26 cellular contexts compared by ENCODE assay signal in genomic region chr12:26042645-26043044, GRCh38.
DNase-seq lines count a peak whose midpoint lies in the region; FAIRE-seq and TF ChIP-seq lines count a peak whose summit lies in the region.
"Had no signal": no experiment of that assay in that cellular context is flagged by ENCODE, and none has a peak within 500 bp of the region (broad histone marks: within the 10 kb centered on the region; RNA-seq: fewer than 3 reads in every experiment).

No MANE protein-coding gene starts in this region.

- no peak for TF ChIP-seq CTCF in HFFc6 (IDR thresholded peaks at IDR 0.05)
- no peak for TF ChIP-seq CTCF in brain (conservative IDR thresholded peaks at IDR 0.05)
- no peak for TF ChIP-seq CTCF in nephron (IDR thresholded peaks at IDR 0.05; ENCODE audit: unreplicated experiment in 3 of 3)

- H3K27ac Mint-ChIP-seq in HFFc6 (peak overlapping the region; percentile 10; the same call in 1 of the 2 replicates), brain (peak overlapping the region in 2 of 5 experiments; percentile 4 to 11), nephron (peak overlapping the region in 2 of 3 experiments; percentile 1 to 7)
- H3K27ac Mint-ChIP-seq: activated naive CD8-positive, alpha-beta T cell treated with anti-CD3 and anti-CD28 coated beads, Interleukin-2, amount 50 U/mL, for 24 hours; activated T-cell treated with anti-CD3 and anti-CD28 coated beads, Interleukin-2, amount 50 U/mL, for 72 hours; CD4-positive, alpha-beta memory T cell; natural killer cell; stimulated activated naive B cell treated with anti-CD40 and anti-IgM and Interleukin-4, amounts not matched to agents 10 μg/mL and 1 μg/mL and 100 μg/mL, for 72 hours; T-helper 17 cell had no signal

- no peak overlapping the region; the same call in 1 of the 2 replicates for H3K4me3 Mint-ChIP-seq in HFFc6
- peak overlapping the region in 3 of 5 experiments; percentile 0 to 60 (median 53) for H3K4me3 Mint-ChIP-seq in brain
- no peak overlapping the region for H3K4me3 Mint-ChIP-seq in nephron
- H3K4me3 Mint-ChIP-seq: activated naive CD8-positive, alpha-beta T cell treated with anti-CD3 and anti-CD28 coated beads, Interleukin-2, amount 50 U/mL, for 24 hours; activated T-cell treated with anti-CD3 and anti-CD28 coated beads, Interleukin-2, amount 50 U/mL, for 72 hours; CD4-positive, alpha-beta memory T cell; natural killer cell; stimulated activated naive B cell treated with anti-CD40 and anti-IgM and Interleukin-4, amounts not matched to agents 10 μg/mL and 1 μg/mL and 100 μg/mL, for 72 hours; T-helper 17 cell had no signal

- 0 out of 2 replicates have a peak, but pooled peaks cover 3% of the 10 kb centered on the region for H3K36me3 Mint-ChIP-seq in HFFc6 (ENCODE audit: low read depth)
- no peaks in the 10 kb centered on the region for H3K36me3 Mint-ChIP-seq in brain
- no peaks in the 10 kb centered on the region for H3K36me3 Mint-ChIP-seq in nephron (ENCODE audit: low read depth)
- H3K36me3 Mint-ChIP-seq: CD4-positive, alpha-beta memory T cell; natural killer cell; stimulated activated naive B cell treated with anti-CD40 and anti-IgM and Interleukin-4, amounts not matched to agents 10 μg/mL and 1 μg/mL and 100 μg/mL, for 72 hours had no signal

- DNase-seq in HFFc6, result no peak
- no peak for DNase-seq in HK-2 (ENCODE audit: unreplicated experiment)
- no peak for DNase-seq in SKM-1 treated with dmso at 0.1 percent for 144 hours (lab: John Stamatoyannopoulos, UW; ENCODE audit: unreplicated experiment)
- no peak for DNase-seq in nucleus accumbens (lab: John Stamatoyannopoulos, UW)
- no peak for DNase-seq in HCEC 1CT
- DNase-seq: activated CD4-positive, alpha-beta T cell treated with anti-CD3 and anti-CD28 coated beads, Interleukin-2, amount 50 U/mL, for 48 hours; activated naive CD4-positive, alpha-beta T cell; activated naive CD8-positive, alpha-beta T cell treated with anti-CD3 and anti-CD28 coated beads, Interleukin-2, amount 50 U/mL, for 24 hours; activated T-cell treated with anti-CD3 and anti-CD28 coated beads, Interleukin-2, amount 50 U/mL, for 72 hours; CD4-positive, alpha-beta memory T cell; dermis blood vessel endothelial cell; EL; lower lobe of right lung; mucosa of descending colon; natural killer cell; NCI-H1694 treated with DMSO at 0.1 percent for 48 hours; NCI-H2171; pancreas; small intestine; stimulated activated naive B cell treated with anti-CD40 and anti-IgM and Interleukin-4, amounts not matched to agents 10 μg/mL and 1 μg/mL and 100 μg/mL, for 72 hours; T-helper 17 cell had no signal

- H3K27me3 Mint-ChIP-seq in HFFc6 (ENCODE audit: insufficient read depth) (peaks cover 3% of the 10 kb centered on the region; the same call in 1 of the 2 replicates), brain (no peaks in the 10 kb centered on the region), nephron (ENCODE audit: low read depth) (no peaks in the 10 kb centered on the region)
- H3K27me3 Mint-ChIP-seq: activated naive CD8-positive, alpha-beta T cell treated with anti-CD3 and anti-CD28 coated beads, Interleukin-2, amount 50 U/mL, for 24 hours; stimulated activated naive B cell treated with anti-CD40 and anti-IgM and Interleukin-4, amounts not matched to agents 10 μg/mL and 1 μg/mL and 100 μg/mL, for 72 hours had no signal

- peak; percentile 48 for FAIRE-seq in A204.1 (lab: Jason Lieb, UNC)
- FAIRE-seq: GM18507, pancreas, small intestine, TTC549 had no signal

- H3K9me3 Mint-ChIP-seq in HFFc6, result no peaks in the 10 kb centered on the region
- H3K9me3 Mint-ChIP-seq in brain, result no peaks in the 10 kb centered on the region
- H3K9me3 Mint-ChIP-seq in nephron, result no peaks in the 10 kb centered on the region
- H3K9me3 Mint-ChIP-seq: activated naive CD8-positive, alpha-beta T cell treated with anti-CD3 and anti-CD28 coated beads, Interleukin-2, amount 50 U/mL, for 24 hours; activated T-cell treated with anti-CD3 and anti-CD28 coated beads, Interleukin-2, amount 50 U/mL, for 72 hours; CD4-positive, alpha-beta memory T cell; natural killer cell; stimulated activated naive B cell treated with anti-CD40 and anti-IgM and Interleukin-4, amounts not matched to agents 10 μg/mL and 1 μg/mL and 100 μg/mL, for 72 hours had no signal

- H3K4me1 Mint-ChIP-seq in HFFc6 (ENCODE audit: low read depth) (peaks cover 56% of the 10 kb centered on the region), brain (peaks cover 57% of the 10 kb centered on the region), nephron (peaks cover 40% of the 10 kb centered on the region)
- H3K4me1 Mint-ChIP-seq: activated naive CD8-positive, alpha-beta T cell treated with anti-CD3 and anti-CD28 coated beads, Interleukin-2, amount 50 U/mL, for 24 hours; CD4-positive, alpha-beta memory T cell; natural killer cell; stimulated activated naive B cell treated with anti-CD40 and anti-IgM and Interleukin-4, amounts not matched to agents 10 μg/mL and 1 μg/mL and 100 μg/mL, for 72 hours; T-helper 17 cell had no signal

Comparison
In these comparisons a context has a peak if more than half of its experiments do, and no peak if none do; other contexts are left out.
1. H3K4me3 Mint-ChIP-seq: peak in brain (3 of 5); none in HFFc6 (single experiment) and nephron (0 of 3).